12 cellular contexts compared by ENCODE assay signal in genomic region chr13:77507931-77508776, GRCh38. TPM values are rescaled to one million over a fixed set of nuclear protein-coding genes. Genes with fewer than 3 reads are reported as not detected.
DNase-seq lines count a peak whose midpoint lies in the region; ATAC-seq lines count a peak whose summit lies in the region.
"Had no signal": no experiment of that assay in that cellular context is flagged by ENCODE, and none has a peak within 500 bp of the region (broad histone marks: within the 10 kb centered on the region; RNA-seq: fewer than 3 reads in every experiment).

No MANE protein-coding gene starts in this region.

- no peaks in the 10 kb centered on the region for H3K36me3 Mint-ChIP-seq in immature natural killer cell

- no peak overlapping the region for H3K4me3 Mint-ChIP-seq in immature natural killer cell

- no peak overlapping the region for H3K27ac Mint-ChIP-seq in immature natural killer cell

- no peak for ATAC-seq in GM21825 (IDR thresholded peaks at IDR 0.05; ENCODE audit: unreplicated experiment)
- ATAC-seq: upper lobe of right lung had no signal

- H3K4me1 Mint-ChIP-seq in immature natural killer cell: no peaks in the 10 kb centered on the region

- H3K9me3 Mint-ChIP-seq in immature natural killer cell: no peaks in the 10 kb centered on the region

- H3K27me3 Mint-ChIP-seq in immature natural killer cell (ENCODE audit: low read depth in 3 of 3): peaks cover 0 to 5% (median 0%) of the 10 kb centered on the region in 3 donors

- DNase-seq in EL: peak; percentile 78
- DNase-seq in LoVo (ENCODE audit: low spot score): peak; percentile 88
- DNase-seq in astrocyte of the hippocampus (ENCODE audit: low read depth, low spot score): peak; percentile 80
- DNase-seq in non-pigmented ciliary epithelial cell (ENCODE audit: low read depth): peak; percentile 79
- DNase-seq in NCI-H774 (lab: John Stamatoyannopoulos, UW): no peak
- no peak for DNase-seq in immature natural killer cell
- no peak for DNase-seq in activated gamma-delta T cell (lab: John Stamatoyannopoulos, UW)
- DNase-seq: NCI-H187 treated with DMSO at 0.1 percent for 48 hours; stimulated activated CD4-positive, alpha-beta T cell treated with anti-CD3 and anti-CD28 coated beads, Interleukin-4, amount 100 ng/mL, for 1 hour; T-helper 9 cell; upper lobe of right lung had no signal

RNA-seq across cellular contexts. Expression of gene SCEL, which starts 27.4 kb away (rescaled TPM):
- not detected for polyA plus RNA-seq in immature natural killer cell

Comparison
In these comparisons a context has a peak if more than half of its experiments do, and no peak if none do; other contexts are left out.
1. DNase-seq: peak in EL (single experiment), LoVo (single experiment), astrocyte of the hippocampus (single experiment) and non-pigmented ciliary epithelial cell (single experiment); none in NCI-H774 (single experiment), immature natural killer cell (0 of 3) and activated gamma-delta T cell (single experiment).